17 cellular contexts compared by ENCODE assay signal in the genomic region with DNA sequence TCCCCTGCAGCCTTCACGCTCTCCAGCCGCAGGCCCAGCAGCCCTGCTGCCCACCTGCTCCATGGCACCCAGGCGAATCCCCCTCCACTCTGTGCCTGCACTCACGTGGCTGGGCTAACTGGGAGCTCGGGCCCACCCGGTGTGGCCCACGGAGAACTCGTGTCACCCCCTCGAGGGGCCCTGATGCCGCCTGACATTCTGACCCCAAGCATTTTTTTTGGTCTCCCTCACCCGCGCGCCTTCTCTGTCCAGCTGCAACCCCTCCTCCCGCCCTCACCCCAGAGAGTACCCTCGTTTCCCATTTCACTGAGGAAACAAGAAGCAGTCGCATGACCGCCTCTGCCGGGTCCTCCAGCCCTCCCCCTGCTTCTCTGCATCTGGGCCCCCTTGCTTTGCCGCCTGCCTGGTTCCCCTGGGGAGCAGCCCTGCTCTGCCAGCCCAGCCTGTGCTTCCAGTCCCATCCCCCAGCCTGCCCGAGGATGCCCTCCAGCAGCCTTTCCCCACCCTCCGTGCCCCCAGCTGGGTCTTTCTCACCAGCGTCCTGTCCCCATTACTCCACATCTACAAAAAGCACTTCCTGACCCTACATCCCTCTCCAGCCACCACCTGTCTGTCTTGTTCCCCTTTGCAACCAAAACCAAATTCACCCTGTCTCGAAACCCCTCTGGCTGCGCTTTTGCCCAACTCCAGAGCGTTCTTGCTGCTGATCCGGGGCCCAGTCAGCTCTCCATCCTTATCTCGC.
DNase-seq lines count a peak whose midpoint lies in the region; ATAC-seq, FAIRE-seq and TF ChIP-seq lines count a peak whose summit lies in the region.
"Had no signal": no experiment of that assay in that cellular context is flagged by ENCODE, and none has a peak within 500 bp of the region (broad histone marks: within the 10 kb centered on the region; RNA-seq: fewer than 3 reads in every experiment).

No MANE protein-coding gene starts in this region.

- H3K27ac ChIP-seq in Peyer's patch (no peak overlapping the region), H1 (ENCODE audit: low read depth, low read length) (no peak overlapping the region), gastrocnemius medialis (peak overlapping the region in 3 of 4 donors; percentile 67 to 74 (median 72))
- H3K27ac ChIP-seq: body of pancreas, neutrophil, thyroid gland had no signal

- no peak overlapping the region for H2AFZ ChIP-seq in H1 (ENCODE audit: low read length)

- H3K27ac Mint-ChIP-seq in activated CD8-positive, alpha-beta memory T cell treated with anti-CD3 and anti-CD28 coated beads, Interleukin-2, amount 10 ng/mL, durations not matched to agents 7 days and 5 days: peak overlapping the region; percentile 72

- intact Hi-C loops in gastrocnemius medialis (cut with DNase I; ENCODE audit: low total_unique reads): no loop called here

- no peak overlapping the region for H2BK120ac ChIP-seq in H1 (replicated peaks; ENCODE audit: low read depth, low read length)

- no peak for TF ChIP-seq POLR2A in Peyer's patch (IDR thresholded peaks at IDR 0.05)
- TF ChIP-seq POLR2A in H1 (IDR thresholded peaks at IDR 0.05; ENCODE audit: control extremely low read depth in 1 of 2, low read depth in 2 of 2, low read length in 2 of 2): no peak
- no peak for TF ChIP-seq POLR2A in gastrocnemius medialis (IDR thresholded peaks at IDR 0.05)

- no peak overlapping the region for H4K91ac ChIP-seq in H1 (replicated peaks; ENCODE audit: insufficient read length, low read length)

- H3K4me1 Mint-ChIP-seq in activated CD8-positive, alpha-beta memory T cell treated with anti-CD3 and anti-CD28 coated beads, Interleukin-2, amount 10 ng/mL, durations not matched to agents 7 days and 5 days: peaks cover 58% of the 10 kb centered on the region

- H2AK5ac ChIP-seq in H1 (ENCODE audit: low read depth, low read length): no peak overlapping the region

- H3K18ac ChIP-seq in H1 (ENCODE audit: extremely low read depth, low read length): 0 out of 2 replicates have a peak overlapping the region, but pooled peaks have one; percentile 32

- H3K9me3 Mint-ChIP-seq in activated CD8-positive, alpha-beta memory T cell treated with anti-CD3 and anti-CD28 coated beads, Interleukin-2, amount 10 ng/mL, durations not matched to agents 7 days and 5 days (ENCODE audit: low read depth): peaks cover 2% of the 10 kb centered on the region
- H3K9me3 Mint-ChIP-seq: activated T-cell treated with anti-CD3 and anti-CD28 coated beads, Interleukin-2, amount 50 U/mL, for 4 hours had no signal

- DNase-seq in activated CD8-positive, alpha-beta memory T cell treated with anti-CD3 and anti-CD28 coated beads, Interleukin-2, amount 10 ng/mL, durations not matched to agents 7 days and 5 days: no peak
- DNase-seq in activated CD8-positive, alpha-beta memory T cell treated with anti-CD3 and anti-CD28 coated beads, Interleukin-2, amount 50 U/mL, for 48 hours: no peak
- DNase-seq in Peyer's patch (peak in 2 of 3 donors; percentile 31 to 41), H1 (ENCODE audit: low read depth in 1 of 2, low spot score in 2 of 2) (no peak), gastrocnemius medialis (peak in 1 of 2 donors; percentile 18), NCI-H748 (lab: John Stamatoyannopoulos, UW; ENCODE audit: unreplicated experiment) (no peak), AML-193 (lab: John Stamatoyannopoulos, UW) (no peak)
- DNase-seq: activated T-cell treated with anti-CD3 and anti-CD28 coated beads, Interleukin-2, amount 50 U/mL, for 4 hours; IMR-90; NCI-H146; NCI-H510A treated with DMSO at 0.1 percent for 48 hours; thyroid gland had no signal

- no peak for TF ChIP-seq RAD21 in H1 (IDR thresholded peaks at IDR 0.05 in 1 of 2, conservative IDR thresholded peaks at IDR 0.05 in 1 of 2; ENCODE audit: low read depth in 2 of 2, low read length in 2 of 2)

- H3K36me3 ChIP-seq in Peyer's patch (no peaks in the 10 kb centered on the region), H1 (ENCODE audit: control insufficient read depth in 2 of 4, insufficient read depth in 4 of 4, low read length in 3 of 4) (no peaks in the 10 kb centered on the region; a peak in 2 of 8 replicates), gastrocnemius medialis (peaks cover 0 to 14% of the 10 kb centered on the region in 2 donors)

- H3K4me2 ChIP-seq in H1 (ENCODE audit: insufficient read depth in 1 of 2, low read depth in 2 of 2, low read length in 2 of 2): no peak overlapping the region

- peak overlapping the region; percentile 66; the same call in 1 of the 2 replicates for H2BK5ac ChIP-seq in H1 (ENCODE audit: low read depth, low read length)

- in situ Hi-C loops in gastrocnemius medialis (cut with MboI; ENCODE audit: low sequenced_read_pairs in 4 of 4): no loop called here

- H2BK12ac ChIP-seq in H1 (ENCODE audit: low read depth, low read length): no peak overlapping the region

- peak overlapping the region; percentile 35; the same call in 1 of the 2 replicates for H4K8ac ChIP-seq in H1 (ENCODE audit: extremely low read depth, insufficient read depth, low read length)

- H2BK15ac ChIP-seq in H1 (ENCODE audit: low read length): no peak overlapping the region

- H3K23me2 ChIP-seq in H1 (ENCODE audit: low read depth, low read length): no peaks in the 10 kb centered on the region; the same call in 1 of the 2 replicates

- no peak overlapping the region for H4K5ac ChIP-seq in H1 (ENCODE audit: insufficient read length, low read depth, low read length)

- no peaks in the 10 kb centered on the region for H3K27me3 ChIP-seq in Peyer's patch
- H3K27me3 ChIP-seq in H1 (replicated peaks in 1 of 4; ENCODE audit: control insufficient read depth in 3 of 4, extremely low read depth in 1 of 4, insufficient read depth in 3 of 4, low read length in 3 of 4): no peaks in the 10 kb centered on the region
- H3K27me3 ChIP-seq in gastrocnemius medialis: no peaks in the 10 kb centered on the region
- H3K27me3 ChIP-seq: body of pancreas, neutrophil, thyroid gland had no signal

- H3K27me3 Mint-ChIP-seq in activated CD8-positive, alpha-beta memory T cell treated with anti-CD3 and anti-CD28 coated beads, Interleukin-2, amount 10 ng/mL, durations not matched to agents 7 days and 5 days: no peaks in the 10 kb centered on the region

- CTCF ChIA-PET in activated CD8-positive, alpha-beta memory T cell treated with anti-CD3 and anti-CD28 coated beads, Interleukin-2, amount 10 ng/mL, durations not matched to agents 7 days and 5 days (lab: Charles Lee): interaction anchor here (0.7 kb wide), 1 partner anchor 15 kb away, joined by 4 read pairs; no protein-coding TSS in a partner anchor
- CTCF ChIA-PET in H1 (lab: Charles Lee; ENCODE audit: partially characterized antibody): interaction anchor here (1.0 to 2.6 kb wide), 8 partner anchors 8 to 136 kb away, joined by 3 to 14 read pairs (median 4); no protein-coding TSS in a partner anchor

- no peaks in the 10 kb centered on the region for H3K9me3 ChIP-seq in Peyer's patch
- peaks cover 0 to 8% of the 10 kb centered on the region in 2 experiments; a peak in 1 of 4 replicates for H3K9me3 ChIP-seq in H1 (ENCODE audit: insufficient read depth in 2 of 2, low read depth in 1 of 2, low read length in 1 of 2)
- H3K9me3 ChIP-seq in gastrocnemius medialis: no peaks in the 10 kb centered on the region
- H3K9me3 ChIP-seq: body of pancreas, neutrophil, thyroid gland had no signal

- H2BK20ac ChIP-seq in H1 (ENCODE audit: low read length): no peak overlapping the region

- H3K4ac ChIP-seq in H1 (replicated peaks; ENCODE audit: insufficient read length, low read depth, low read length): no peak overlapping the region

- H3K79me2 ChIP-seq in H1 (ENCODE audit: control insufficient read depth in 1 of 2, insufficient read depth in 2 of 2, low read length in 2 of 2): no peaks in the 10 kb centered on the region

- no peak overlapping the region for H3K56ac ChIP-seq in H1 (replicated peaks; ENCODE audit: insufficient read length, low read depth, low read length)

- POLR2A ChIA-PET in H1 (lab: Charles Lee; ENCODE audit: partially characterized antibody): interaction anchor here (1.4 kb wide), 1 partner anchor 52 kb away, joined by 3 read pairs; no protein-coding TSS in a partner anchor

- no peak for FAIRE-seq in H1 (lab: Jason Lieb, UNC)
- FAIRE-seq: frontal cortex, small intestine had no signal

- H3K79me1 ChIP-seq in H1 (ENCODE audit: low read depth, low read length): no peaks in the 10 kb centered on the region

- H3K9ac ChIP-seq in H1 (replicated peaks in 1 of 4; ENCODE audit: extremely low read depth in 1 of 4, low read depth in 3 of 4, low read length in 3 of 4): no peak overlapping the region

- H3K4me3 ChIP-seq in Peyer's patch (no peak overlapping the region), H1 (ENCODE audit: extremely low read depth in 1 of 4, insufficient read depth in 2 of 4, low read depth in 3 of 4, low read length in 4 of 4) (no peak overlapping the region), gastrocnemius medialis (no peak overlapping the region)
- H3K4me3 ChIP-seq: body of pancreas, thyroid gland had no signal

- TF ChIP-seq EP300 in H1 (IDR thresholded peaks at IDR 0.05; ENCODE audit: borderline replicate concordance in 1 of 2, low read depth in 2 of 2, low read length in 2 of 2): no peak

- no peak overlapping the region for H3K4me3 Mint-ChIP-seq in activated CD8-positive, alpha-beta memory T cell treated with anti-CD3 and anti-CD28 coated beads, Interleukin-2, amount 10 ng/mL, durations not matched to agents 7 days and 5 days
- H3K4me3 Mint-ChIP-seq: activated T-cell treated with anti-CD3 and anti-CD28 coated beads, Interleukin-2, amount 50 U/mL, for 4 hours had no signal

- H3K36me3 Mint-ChIP-seq in activated CD8-positive, alpha-beta memory T cell treated with anti-CD3 and anti-CD28 coated beads, Interleukin-2, amount 10 ng/mL, durations not matched to agents 7 days and 5 days: peaks cover 45% of the 10 kb centered on the region

- no peaks in the 10 kb centered on the region for H4K20me1 ChIP-seq in H1 (replicated peaks in 1 of 2; ENCODE audit: control insufficient read depth in 1 of 2, insufficient read depth in 2 of 2, low read length in 2 of 2)

- no peak overlapping the region for H3K23ac ChIP-seq in H1 (ENCODE audit: insufficient read length)

- H3K4me1 ChIP-seq in Peyer's patch (peaks cover 0 to 10% (median 6%) of the 10 kb centered on the region in 4 donors), H1 (replicated peaks in 1 of 4; ENCODE audit: control insufficient read depth in 3 of 4, insufficient read depth in 4 of 4, low read length in 3 of 4) (peaks cover 0 to 10% (median 5%) of the 10 kb centered on the region in 4 experiments; a peak in 6 of 7 replicates), gastrocnemius medialis (peaks cover 13 to 27% of the 10 kb centered on the region in 2 donors)
- H3K4me1 ChIP-seq: body of pancreas, thyroid gland had no signal

- WGBS in H1 (ENCODE audit: extremely low coverage in 1 of 2, insufficient coverage in 1 of 2, insufficient read length in 1 of 2, insufficient replicate concordance in 2 of 2, low coverage in 1 of 2, low lambda C conversion rate in 2 of 2, missing lambda C conversion rate in 1 of 2), 2 experiments: 78% methylated on average over 22 of the region's 27 CpGs; no CpG with 5 or more reads in 1 of the 2 experiments

- TF ChIP-seq CTCF in Peyer's patch (IDR thresholded peaks at IDR 0.05) (no peak), H1 (IDR thresholded peaks at IDR 0.05; ENCODE audit: control extremely low read depth in 1 of 3, insufficient read depth in 1 of 3, low read depth in 1 of 3, low read length in 3 of 3) (no peak), gastrocnemius medialis (IDR thresholded peaks at IDR 0.05 in 4 of 5, conservative IDR thresholded peaks at IDR 0.05 in 1 of 5) (no peak)

- ATAC-seq in activated CD8-positive, alpha-beta memory T cell treated with anti-CD3 and anti-CD28 coated beads, Interleukin-2, amount 10 ng/mL, durations not matched to agents 7 days and 5 days: no peak
- ATAC-seq in gastrocnemius medialis (no peak), HG02981 (IDR thresholded peaks at IDR 0.05; ENCODE audit: unreplicated experiment) (no peak)
- ATAC-seq: activated T-cell treated with anti-CD3 and anti-CD28 coated beads, Interleukin-2, amount 50 U/mL, for 4 hours had no signal

- no peak overlapping the region for H3K14ac ChIP-seq in H1 (ENCODE audit: insufficient read length)

Comparison
In these comparisons a context has a peak if more than half of its experiments do, and no peak if none do; other contexts are left out.
1. DNase-seq: peak in Peyer's patch (2 of 3); none in activated CD8-positive, alpha-beta memory T cell treated with anti-CD3 and anti-CD28 coated beads, Interleukin-2, amount 10 ng/mL, durations not matched to agents 7 days and 5 days (single experiment), activated CD8-positive, alpha-beta memory T cell treated with anti-CD3 and anti-CD28 coated beads, Interleukin-2, amount 50 U/mL, for 48 hours (single experiment), H1 (0 of 2), NCI-H748 (single experiment) and AML-193 (0 of 2).
2. H3K27ac ChIP-seq: peak in gastrocnemius medialis (3 of 4); none in Peyer's patch (0 of 4) and H1 (single experiment).